ENCODE assay signal across 21 cellular contexts in the genomic region with DNA sequence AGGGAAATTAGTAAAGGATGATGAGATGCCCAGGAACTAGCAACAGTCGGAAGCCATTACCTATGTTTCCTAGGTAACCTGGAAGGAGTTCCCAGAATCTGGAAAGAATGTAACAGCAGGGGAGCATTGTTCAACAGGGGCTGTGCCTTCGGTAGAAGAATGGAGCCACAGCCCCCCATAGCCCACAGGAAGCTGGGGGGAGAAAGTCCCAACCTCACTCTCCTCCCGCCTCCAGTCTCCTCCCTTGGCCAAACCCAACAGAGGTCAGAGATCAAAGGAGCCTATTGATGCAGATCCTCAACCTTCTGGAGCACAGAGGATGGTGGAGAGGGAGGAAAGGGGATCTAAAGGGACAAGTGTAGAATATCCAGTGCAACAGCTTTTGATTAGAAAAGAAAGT.
DNase-seq lines count a peak whose midpoint lies in the region; ATAC-seq and TF ChIP-seq lines count a peak whose summit lies in the region.
"Had no signal": no experiment of that assay in that cellular context is flagged by ENCODE, and none has a peak within 500 bp of the region (broad histone marks: within the 10 kb centered on the region; RNA-seq: fewer than 3 reads in every experiment).

No MANE protein-coding gene starts in this region.

- H3K9me3 ChIP-seq in gastrocnemius medialis (no peaks in the 10 kb centered on the region), upper lobe of left lung (no peaks in the 10 kb centered on the region)
- H3K9me3 ChIP-seq: prostate gland had no signal

- in situ Hi-C loops in gastrocnemius medialis (cut with MboI; ENCODE audit: low sequenced_read_pairs in 4 of 4): no loop called here

- H3K27ac ChIP-seq in gastrocnemius medialis (peak overlapping the region; percentile 51 to 67 (median 64)), upper lobe of left lung (peak overlapping the region in 1 of 4 donors; percentile 35)
- H3K27ac ChIP-seq: C4-2B, cardiac muscle cell, dorsolateral prefrontal cortex, VCaP had no signal

- no peak overlapping the region for H3K4me3 ChIP-seq in H7 (ENCODE audit: insufficient read depth, low read depth, low read length)
- no peak overlapping the region for H3K4me3 ChIP-seq in gastrocnemius medialis
- H3K4me3 ChIP-seq in upper lobe of left lung: no peak overlapping the region
- H3K4me3 ChIP-seq: cardiac muscle cell, dorsolateral prefrontal cortex, prostate gland had no signal

- no peak for TF ChIP-seq CTCF in gastrocnemius medialis (IDR thresholded peaks at IDR 0.05 in 4 of 5, conservative IDR thresholded peaks at IDR 0.05 in 1 of 5)
- no peak for TF ChIP-seq CTCF in upper lobe of left lung (IDR thresholded peaks at IDR 0.05)

- H3K36me3 ChIP-seq in H7 (replicated peaks; ENCODE audit: control insufficient read depth, insufficient read depth, low read length) (no peaks in the 10 kb centered on the region), gastrocnemius medialis (no peaks in the 10 kb centered on the region), upper lobe of left lung (no peaks in the 10 kb centered on the region)
- H3K36me3 ChIP-seq: cardiac muscle cell, prostate gland had no signal

- TF ChIP-seq POLR2A in gastrocnemius medialis (IDR thresholded peaks at IDR 0.05): no peak
- TF ChIP-seq POLR2A in upper lobe of left lung (IDR thresholded peaks at IDR 0.05): no peak

- no peak for TF ChIP-seq EP300 in upper lobe of left lung (IDR thresholded peaks at IDR 0.05)

- intact Hi-C loops in gastrocnemius medialis (cut with DNase I; ENCODE audit: low total_unique reads): no loop called here

- ATAC-seq in gastrocnemius medialis (no peak), HG03342 (IDR thresholded peaks at IDR 0.05; ENCODE audit: unreplicated experiment) (no peak), upper lobe of left lung (ENCODE audit: low FRiP score in 2 of 2) (no peak)
- ATAC-seq: naive thymus-derived CD8-positive, alpha-beta T cell; PC-3 had no signal

- 71 to 83% methylated on average over 3 of the region's 3 CpGs for WGBS in upper lobe of left lung, 2 donors

- H3K27me3 ChIP-seq in H7 (ENCODE audit: control insufficient read depth, insufficient read depth, low read length) (peaks cover 1% of the 10 kb centered on the region; the same call in 1 of the 2 replicates), gastrocnemius medialis (peaks cover 0 to 3% (median 0%) of the 10 kb centered on the region in 3 donors), upper lobe of left lung (no peaks in the 10 kb centered on the region)
- H3K27me3 ChIP-seq: cardiac muscle cell had no signal

- peaks cover 0 to 6% of the 10 kb centered on the region in 2 donors for H3K4me1 ChIP-seq in gastrocnemius medialis
- no peaks in the 10 kb centered on the region for H3K4me1 ChIP-seq in upper lobe of left lung
- H3K4me1 ChIP-seq: prostate gland had no signal

- DNase-seq in H7 (peak; percentile 71), NCI-H69 (lab: John Stamatoyannopoulos, UW) (peak; percentile 71), iPS DF 19.7 (ENCODE audit: low read depth, low spot score) (peak; percentile 94), gastrocnemius medialis (no peak), NCI-H2171 treated with DMSO at 0.1 percent for 48 hours (lab: John Stamatoyannopoulos, UW) (no peak), upper lobe of left lung (no peak), NCI-H2107 (lab: John Stamatoyannopoulos, UW) (no peak)
- DNase-seq: activated effector memory CD4-positive, alpha-beta T cell treated with anti-CD3 and anti-CD28 coated beads, Interleukin-2, amount 50 U/mL, for 16 hours; dorsolateral prefrontal cortex; erythroblast; naive thymus-derived CD8-positive, alpha-beta T cell; NCI-H1930; NCI-H526 treated with DMSO at 0.1 percent for 48 hours; PC-3; SHP77 treated with DMSO at 0.1 percent for 48 hours; stimulated activated CD4-positive, alpha-beta T cell treated with anti-CD3 and anti-CD28 coated beads, Interleukin-4, amount 100 ng/mL, for 1 hour had no signal

Comparison
In these comparisons a context has a peak if more than half of its experiments do, and no peak if none do; other contexts are left out.
1. DNase-seq: peak in H7 (single experiment), NCI-H69 (single experiment) and iPS DF 19.7 (single experiment); none in gastrocnemius medialis (0 of 2), NCI-H2171 treated with DMSO at 0.1 percent for 48 hours (single experiment), upper lobe of left lung (0 of 2) and NCI-H2107 (single experiment).